39 cellular contexts compared by ENCODE assay signal in the genomic region with DNA sequence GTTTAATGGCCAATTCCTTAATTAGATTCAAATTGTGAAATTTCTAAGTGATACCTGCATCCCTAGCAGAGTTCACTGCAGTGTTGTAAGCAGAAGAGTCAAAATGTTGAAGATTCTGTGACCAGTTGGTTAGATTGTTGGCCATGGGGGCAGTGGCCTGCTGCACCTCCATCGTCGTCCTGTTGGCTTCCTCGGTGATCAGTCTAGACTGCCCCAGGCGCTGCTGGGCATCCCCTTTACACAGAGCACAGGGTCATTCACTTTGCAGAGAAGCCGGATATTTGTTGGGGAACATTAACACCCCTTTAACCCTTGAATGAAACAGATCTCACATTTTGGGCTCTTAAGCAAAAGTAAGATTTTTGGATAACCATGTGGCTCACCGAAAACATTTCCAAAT.
"Had no signal": no experiment of that assay in that cellular context is flagged by ENCODE, and none has a peak within 500 bp of the region (broad histone marks: within the 10 kb centered on the region; RNA-seq: fewer than 3 reads in every experiment).

No MANE protein-coding gene starts in this region.

- H3K27me3 ChIP-seq: adrenal gland, body of pancreas, breast epithelium, MG63, Peyer's patch, SJSA1 had no signal

- H3K9me3 Mint-ChIP-seq: activated B cell treated with CpG ODN at 0.5 μM for 24 hours; activated CD4-positive, alpha-beta memory T cell treated with anti-CD3 and anti-CD28 coated beads, Interleukin-2, amount 10 ng/mL, durations not matched to agents 7 days and 5 days; activated naive CD4-positive, alpha-beta T cell treated with anti-CD3 and anti-CD28 coated beads, Interleukin-2, amount 50 U/mL, for 24 hours; activated naive CD8-positive, alpha-beta T cell treated with anti-CD3 and anti-CD28 coated beads, Interleukin-2, amount 10 ng/mL, durations not matched to agents 7 days and 5 days; activated T-cell treated with anti-CD3 and anti-CD28 coated beads, Interleukin-2, amount 50 U/mL, for 72 hours; activated T-helper 17 cell treated with anti-CD3 and anti-CD28 coated beads, Interleukin-2, amount 50 U/mL, for 72 hours; T-helper 1 cell treated with Interleukin-12 subunit alpha and Interleukin-12 subunit beta and Interleukin-4 antibody, amounts not matched to agents 30 μg/mL and 1 μg/mL, for 36 hours; T-helper 2 cell treated with Interferon-gamma antibody and Interleukin-4, amounts not matched to agents 5 μg/mL and 100 μg/mL, for 36 hours had no signal

- DNase-seq: activated B cell treated with CpG ODN at 0.5 μM for 24 hours; activated CD4-positive, alpha-beta memory T cell treated with anti-CD3 and anti-CD28 coated beads, Interleukin-2, amount 10 ng/mL, durations not matched to agents 7 days and 5 days; activated CD4-positive, alpha-beta T cell treated with anti-CD3 and anti-CD28 coated beads for 48 hours; activated CD4-positive, CD25-positive, alpha-beta regulatory T cell treated with anti-CD3 and anti-CD28 coated beads, Interleukin-2, amount 50 U/mL, for 72 hours; activated CD8-positive, alpha-beta memory T cell treated with anti-CD3 and anti-CD28 coated beads for 24 hours; activated effector memory CD4-positive, alpha-beta T cell treated with anti-CD3 and anti-CD28 coated beads, Interleukin-2, amount 50 U/mL, for 16 hours; activated naive CD4-positive, alpha-beta T cell treated with Interleukin-2 at 50 U/mL for 16 hours; activated naive CD8-positive, alpha-beta T cell treated with anti-CD3 and anti-CD28 coated beads, Interleukin-2, amount 10 ng/mL, durations not matched to agents 7 days and 5 days; activated T-cell treated with anti-CD3 and anti-CD28 coated beads, Interleukin-2, amount 50 U/mL, for 1 hour; activated T-cell treated with anti-CD3 and anti-CD28 coated beads, Interleukin-2, amount 50 U/mL, for 72 hours; adrenal gland; body of pancreas; cerebellar nuclear complex; Kasumi-1; KG1; MG63; NCI-H1048; NCI-H1105 treated with DMSO at 0.1 percent for 48 hours; NCI-H1436 treated with DMSO at 0.1 percent for 48 hours; NCI-H187; NCI-H2029 treated with DMSO at 0.1 percent for 48 hours; NCI-H2107; NCI-H2171; NCI-H446; NCI-H524; NCI-H69; NK-92 treated with Interleukin-12 subunit alpha and Interleukin-12 subunit beta, amount 100 ng/mL, for 24 hours; PC-3; Peyer's patch; RPMI8226; SHP77 treated with DMSO at 0.1 percent for 48 hours; SK-N-SH had no signal

- H3K36me3 Mint-ChIP-seq: activated naive CD4-positive, alpha-beta T cell treated with anti-CD3 and anti-CD28 coated beads, Interleukin-2, amount 50 U/mL, for 24 hours; activated naive CD8-positive, alpha-beta T cell treated with anti-CD3 and anti-CD28 coated beads, Interleukin-2, amount 10 ng/mL, durations not matched to agents 7 days and 5 days had no signal

- H3K9ac ChIP-seq: SK-N-SH had no signal

- ATAC-seq: activated T-cell treated with anti-CD3 and anti-CD28 coated beads, Interleukin-2, amount 50 U/mL, for 72 hours; activated T-helper 17 cell treated with anti-CD3 and anti-CD28 coated beads, Interleukin-2, amount 50 U/mL, for 72 hours; body of pancreas; PC-3 had no signal

- H3K9me3 ChIP-seq: adrenal gland, body of pancreas, breast epithelium, MG63, Peyer's patch, SJSA1, SK-N-SH had no signal

- H3K4me1 Mint-ChIP-seq: activated naive CD4-positive, alpha-beta T cell treated with anti-CD3 and anti-CD28 coated beads, Interleukin-2, amount 50 U/mL, for 24 hours; activated naive CD8-positive, alpha-beta T cell treated with anti-CD3 and anti-CD28 coated beads, Interleukin-2, amount 10 ng/mL, durations not matched to agents 7 days and 5 days had no signal

- H3K9me2 ChIP-seq: SK-N-SH had no signal

- H3K27ac Mint-ChIP-seq: activated B cell treated with CpG ODN at 0.5 μM for 24 hours; activated CD4-positive, alpha-beta memory T cell treated with anti-CD3 and anti-CD28 coated beads, Interleukin-2, amount 10 ng/mL, durations not matched to agents 7 days and 5 days; activated naive CD4-positive, alpha-beta T cell treated with anti-CD3 and anti-CD28 coated beads, Interleukin-2, amount 50 U/mL, for 24 hours; activated naive CD8-positive, alpha-beta T cell treated with anti-CD3 and anti-CD28 coated beads, Interleukin-2, amount 10 ng/mL, durations not matched to agents 7 days and 5 days; activated T-cell treated with anti-CD3 and anti-CD28 coated beads, Interleukin-2, amount 50 U/mL, for 72 hours; activated T-helper 17 cell treated with anti-CD3 and anti-CD28 coated beads, Interleukin-2, amount 50 U/mL, for 72 hours; T-helper 1 cell treated with Interleukin-12 subunit alpha and Interleukin-12 subunit beta and Interleukin-4 antibody, amounts not matched to agents 30 μg/mL and 1 μg/mL, for 36 hours; T-helper 2 cell treated with Interferon-gamma antibody and Interleukin-4, amounts not matched to agents 5 μg/mL and 100 μg/mL, for 36 hours had no signal

- H3K36me3 ChIP-seq: adrenal gland, breast epithelium, SJSA1 had no signal

- H3K4me2 ChIP-seq: SK-N-SH had no signal

- FAIRE-seq: astrocyte had no signal

- H3K4me3 Mint-ChIP-seq: activated B cell treated with CpG ODN at 0.5 μM for 24 hours; activated CD4-positive, alpha-beta memory T cell treated with anti-CD3 and anti-CD28 coated beads, Interleukin-2, amount 10 ng/mL, durations not matched to agents 7 days and 5 days; activated naive CD4-positive, alpha-beta T cell treated with anti-CD3 and anti-CD28 coated beads, Interleukin-2, amount 50 U/mL, for 24 hours; activated naive CD8-positive, alpha-beta T cell treated with anti-CD3 and anti-CD28 coated beads, Interleukin-2, amount 10 ng/mL, durations not matched to agents 7 days and 5 days; activated T-cell treated with anti-CD3 and anti-CD28 coated beads, Interleukin-2, amount 50 U/mL, for 72 hours; activated T-helper 17 cell treated with anti-CD3 and anti-CD28 coated beads, Interleukin-2, amount 50 U/mL, for 72 hours; T-helper 1 cell treated with Interleukin-12 subunit alpha and Interleukin-12 subunit beta and Interleukin-4 antibody, amounts not matched to agents 30 μg/mL and 1 μg/mL, for 36 hours; T-helper 2 cell treated with Interferon-gamma antibody and Interleukin-4, amounts not matched to agents 5 μg/mL and 100 μg/mL, for 36 hours had no signal

- H3K4me1 ChIP-seq: adrenal gland, body of pancreas, breast epithelium, Peyer's patch had no signal

- H3K4me3 ChIP-seq: adrenal gland, body of pancreas, breast epithelium, MG63, Peyer's patch, SJSA1 had no signal

- H3K27ac ChIP-seq: adrenal gland, body of pancreas, breast epithelium, SJSA1 had no signal
